In genomic region chr16:28822520-28823290, GRCh38 we compare ENCODE assay signal across 8 cellular contexts. TPM values are rescaled to one million over a fixed set of nuclear protein-coding genes. Genes with fewer than 3 reads are reported as not detected.
DNase-seq lines count a peak whose midpoint lies in the region; ATAC-seq and TF ChIP-seq lines count a peak whose summit lies in the region.

Gene ATXN2L (plus strand): TSS chr16:28822999. CDS start chr16:28823260, 261 bp downstream.

- H3K9me3 Mint-ChIP-seq in T-cell = no peaks in the 10 kb centered on the region

- no peak for TF ChIP-seq EP300 in transverse colon (IDR thresholded peaks at IDR 0.05; ENCODE audit: low read depth)

- intact Hi-C loops in heart left ventricle (cut with DNase I) = loop anchor here in 7 of 10 donors (2.0 to 5.0 kb wide), 6 partner anchors 24 to 130 kb away; partner anchors contain the start of genes TUFM (in 3 of the 7), ATP2A1 (in 1 of the 7), NFATC2IP (in 1 of the 7) and RABEP2 (in 1 of the 7)
- intact Hi-C loops in transverse colon (cut with DNase I; ENCODE audit: low total_unique reads) = no loop called here

- H3K27ac ChIP-seq in adipose tissue (ENCODE audit: low read depth, low read length) (peak within 1 kb of the TSS; percentile 98), heart left ventricle (peak within 1 kb of the TSS; percentile 90 to 100 (median 99)), transverse colon (peak within 1 kb of the TSS; percentile 99 to 100 (median 100))

- H3K4me1 ChIP-seq in heart left ventricle (peaks cover 0 to 33% (median 21%) of the 10 kb centered on the region in 12 donors), transverse colon (peaks cover 16 to 31% (median 24%) of the 10 kb centered on the region in 4 donors)

- peak within 1 kb of the TSS; percentile 96 to 98 for H3K27ac Mint-ChIP-seq in T-cell

- CTCF ChIA-PET in T-cell (lab: Charles Lee) = interaction anchor here in 1 of 2 donors (0.6 to 1.0 kb wide), 6 partner anchors 23 to 1041 kb away, joined by 3 to 7 read pairs (median 4); partner anchors contain the start of genes SH2B1 and TUFM

- TF ChIP-seq POLR2A in heart left ventricle (IDR thresholded peaks at IDR 0.05) = peak in 1 of 2 donors; percentile 53
- peak; percentile 76 for TF ChIP-seq POLR2A in transverse colon (IDR thresholded peaks at IDR 0.05)

- H3K27me3 ChIP-seq in heart left ventricle (no peaks in the 10 kb centered on the region), transverse colon (no peaks in the 10 kb centered on the region)

- in situ Hi-C loops in transverse colon (cut with MboI; ENCODE audit: low pct_ligation_motif_present in 1 of 4, low pct_unique_long_range_greater_than_20kb in 1 of 4, low sequenced_read_pairs in 3 of 4) = loop anchor here in 1 of 4 donors (10.0 kb wide), 1 partner anchor 122 kb away; no protein-coding TSS in a partner anchor

- WGBS in adipose tissue, 3 donors = 0 to 1% (median 0%) methylated on average over 50 to 82 of the region's 91 CpGs
- 0 to 2% (median 1%) methylated on average over 12 to 87 of the region's 91 CpGs for WGBS in heart left ventricle, 4 donors
- 1% methylated on average over 81 of the region's 91 CpGs; no CpG with 5 or more reads in 1 of the 2 donors for WGBS in transverse colon (ENCODE audit: low coverage in 1 of 2), 2 donors

- ATAC-seq in HG02678 (IDR thresholded peaks at IDR 0.05; ENCODE audit: unreplicated experiment) = peak; percentile 44
- peak; percentile 61 to 73 (median 67) for ATAC-seq in T-cell (replicated peaks in 1 of 4)
- ATAC-seq in heart left ventricle = peak; percentile 43 to 80 (median 78)

- POLR2A ChIA-PET in T-cell (lab: Charles Lee) = interaction anchor here (0.5 to 0.7 kb wide), 6 partner anchors 14 to 1533 kb away, joined by 3 to 10 read pairs (median 5); no protein-coding TSS in a partner anchor

- DNase-seq in GM10266 (ENCODE audit: extremely low spot score) (peak; percentile 96), NCI-H1417 (lab: John Stamatoyannopoulos, UW) (peak; percentile 86 to 97 (median 95)), T-cell (peak; percentile 86 to 94 (median 91)), heart left ventricle (peak; percentile 95 to 97 (median 96)), pons (ENCODE audit: low spot score) (peak; percentile 92), transverse colon (peak; percentile 95)

- H3K36me3 ChIP-seq in heart left ventricle = peaks cover 0 to 32% (median 23%) of the 10 kb centered on the region in 9 donors
- H3K36me3 ChIP-seq in transverse colon = peaks cover 0 to 21% (median 5%) of the 10 kb centered on the region in 4 donors

- no peak for TF ChIP-seq CTCF in GM10266 (IDR thresholded peaks at IDR 0.05; ENCODE audit: control insufficient read depth, insufficient read depth, low read depth, missing control alignments)
- TF ChIP-seq CTCF in heart left ventricle (IDR thresholded peaks at IDR 0.05) = peak in 2 of 12 donors; percentile 16 to 25
- peak in 4 of 5 experiments; percentile 19 to 74 (median 47) for TF ChIP-seq CTCF in transverse colon (IDR thresholded peaks at IDR 0.05)

- peaks cover 36 to 50% (median 42%) of the 10 kb centered on the region in 3 donors for H3K4me1 Mint-ChIP-seq in T-cell

- no peaks in the 10 kb centered on the region for H3K27me3 Mint-ChIP-seq in T-cell

- peaks cover 24% of the 10 kb centered on the region for H3K36me3 Mint-ChIP-seq in T-cell

- H3K4me3 ChIP-seq in heart left ventricle (peak within 1 kb of the TSS; percentile 72 to 100 (median 99)), transverse colon (peak within 1 kb of the TSS; percentile 84 to 100 (median 99))

- H3K9me3 ChIP-seq in heart left ventricle (no peaks in the 10 kb centered on the region), transverse colon (no peaks in the 10 kb centered on the region)

- peak within 1 kb of the TSS; percentile 96 to 98 (median 98) for H3K4me3 Mint-ChIP-seq in T-cell

RNA-seq across cellular contexts. Expression of gene ATXN2L, which starts in this region (rescaled TPM):
- total RNA-seq in T-cell = 100 to 1,000 TPM; 273 to 345 (median 281) TPM
- 10 to 100 TPM; 37.1 to 61.4 (median 53.0) TPM for polyA plus RNA-seq in adipose tissue
- 10 to 100 TPM; 33.7 to 73.9 (median 44.8) TPM for total RNA-seq in heart left ventricle
- polyA plus RNA-seq in heart left ventricle = 10 to 100 TPM; 43.5 to 48.9 TPM
- total RNA-seq in transverse colon = 100 to 1,000 TPM in 3 of 4 donors, 10 to 100 TPM in 1; 90.2 to 165 (median 105) TPM

Comparison
In these comparisons a context has a peak if more than half of its experiments do, and no peak if none do; other contexts are left out.
1. Peak in every context shown above with its lines: DNase-seq, ATAC-seq, H3K4me3 ChIP-seq and H3K27ac ChIP-seq.